ENCODE assay signal across 13 cellular contexts in genomic region chr6:3427740-3428085, GRCh38. TPM values are rescaled to one million over a fixed set of nuclear protein-coding genes. Genes with fewer than 3 reads are reported as not detected.
DNase-seq lines count a peak whose midpoint lies in the region; ATAC-seq and TF ChIP-seq lines count a peak whose summit lies in the region.
"Had no signal": no experiment of that assay in that cellular context is flagged by ENCODE, and none has a peak within 500 bp of the region (broad histone marks: within the 10 kb centered on the region; RNA-seq: fewer than 3 reads in every experiment).

No MANE protein-coding gene starts in this region.

- peak; percentile 71 for DNase-seq in AG08395 (ENCODE audit: low spot score)
- DNase-seq in WTC11 (ENCODE audit: low spot score), result no peak
- DNase-seq in fibroblast of the aortic adventitia (ENCODE audit: low read depth), result peak; percentile 65
- DNase-seq in neural progenitor cell (ENCODE audit: low spot score), result no peak
- no peak for DNase-seq in activated T-cell treated with anti-CD3 and anti-CD28 coated beads, Interleukin-2, amount 50 U/mL, for 4 hours
- DNase-seq in NCI-H128 (lab: John Stamatoyannopoulos, UW; ENCODE audit: unreplicated experiment), result no peak
- DNase-seq in cerebellar nuclear complex (lab: John Stamatoyannopoulos, UW), result no peak
- DNase-seq: activated naive CD4-positive, alpha-beta T cell treated with Interleukin-2 at 50 U/mL for 16 hours; Caco-2; NCI-H1417 treated with DMSO at 0.1 percent for 48 hours; NCI-H524 had no signal

- H3K27me3 ChIP-seq in neural progenitor cell, result no peaks in the 10 kb centered on the region

- H3K4me1 Mint-ChIP-seq in WTC11 (peaks cover 90% of the 10 kb centered on the region), neural progenitor cell (peaks cover 72% of the 10 kb centered on the region)
- no peaks in the 10 kb centered on the region for H3K4me1 Mint-ChIP-seq in activated T-cell treated with anti-CD3 and anti-CD28 coated beads, Interleukin-2, amount 50 U/mL, for 4 hours (ENCODE audit: low read depth)

- H3F3A ChIP-seq in neural progenitor cell (ENCODE audit: low read depth), result peaks cover 9% of the 10 kb centered on the region

- no peaks in the 10 kb centered on the region for H3K9me3 Mint-ChIP-seq in WTC11
- H3K9me3 Mint-ChIP-seq in neural progenitor cell, result no peaks in the 10 kb centered on the region
- H3K9me3 Mint-ChIP-seq in activated T-cell treated with anti-CD3 and anti-CD28 coated beads, Interleukin-2, amount 50 U/mL, for 4 hours, result no peaks in the 10 kb centered on the region

- H3K4me3 ChIP-seq in fibroblast of the aortic adventitia (ENCODE audit: low read depth, low read length) (no peak overlapping the region), neural progenitor cell (no peak overlapping the region)
- H3K4me3 ChIP-seq: thoracic aorta had no signal

- CTCF ChIA-PET in WTC11 (lab: Charles Lee), result interaction anchor here (1.1 to 3.6 kb wide), 3 partner anchors 12 to 148 kb away, joined by 3 to 12 read pairs (median 5); no protein-coding TSS in a partner anchor

- H4K20me1 ChIP-seq in neural progenitor cell (ENCODE audit: low read depth), result no peaks in the 10 kb centered on the region

- H3K79me2 ChIP-seq in neural progenitor cell (ENCODE audit: low read depth), result no peaks in the 10 kb centered on the region

- no peak for ATAC-seq in WTC11
- ATAC-seq in GM21526 (IDR thresholded peaks at IDR 0.05; ENCODE audit: low FRiP score, unreplicated experiment), result no peak
- no peak for ATAC-seq in activated T-cell treated with anti-CD3 and anti-CD28 coated beads, Interleukin-2, amount 50 U/mL, for 4 hours

- no peaks in the 10 kb centered on the region for H3K9me3 ChIP-seq in neural progenitor cell (ENCODE audit: low read depth)
- H3K9me3 ChIP-seq: Caco-2, thoracic aorta had no signal

- H2AFZ ChIP-seq in neural progenitor cell (replicated peaks), result no peak overlapping the region

- H3K4me2 ChIP-seq in neural progenitor cell, result no peak overlapping the region

- no peak overlapping the region for H3K27ac ChIP-seq in neural progenitor cell
- H3K27ac ChIP-seq: thoracic aorta had no signal

- peak overlapping the region; percentile 47; the same call in 1 of the 2 replicates for H3K27ac Mint-ChIP-seq in WTC11
- H3K27ac Mint-ChIP-seq in neural progenitor cell, result peak overlapping the region; percentile 37

- H3K36me3 Mint-ChIP-seq in WTC11 (peaks cover 12% of the 10 kb centered on the region; the same call in 1 of the 2 replicates), neural progenitor cell (peaks cover 26% of the 10 kb centered on the region)
- H3K36me3 Mint-ChIP-seq in activated T-cell treated with anti-CD3 and anti-CD28 coated beads, Interleukin-2, amount 50 U/mL, for 4 hours (ENCODE audit: insufficient read depth), result no peaks in the 10 kb centered on the region

- POLR2A ChIA-PET in WTC11 (lab: Charles Lee), result no interaction called here

- H3K4me1 ChIP-seq in neural progenitor cell, result peaks cover 16% of the 10 kb centered on the region

- H3K4me3 Mint-ChIP-seq in WTC11 (no peak overlapping the region), neural progenitor cell (no peak overlapping the region)
- H3K4me3 Mint-ChIP-seq in activated T-cell treated with anti-CD3 and anti-CD28 coated beads, Interleukin-2, amount 50 U/mL, for 4 hours, result no peak overlapping the region

- no peak for TF ChIP-seq CTCF in WTC11 (IDR thresholded peaks at IDR 0.05)
- no peak for TF ChIP-seq CTCF in fibroblast of the aortic adventitia (IDR thresholded peaks at IDR 0.05; ENCODE audit: insufficient read depth, low read length)
- TF ChIP-seq CTCF in neural progenitor cell (IDR thresholded peaks at IDR 0.05), result no peak

- H3K9ac ChIP-seq in neural progenitor cell, result no peak overlapping the region

- H3K27me3 Mint-ChIP-seq in WTC11 (ENCODE audit: low read depth) (no peaks in the 10 kb centered on the region), neural progenitor cell (ENCODE audit: insufficient read depth, low read depth) (peaks cover 4% of the 10 kb centered on the region)
- peaks cover 3% of the 10 kb centered on the region for H3K27me3 Mint-ChIP-seq in activated T-cell treated with anti-CD3 and anti-CD28 coated beads, Interleukin-2, amount 50 U/mL, for 4 hours (ENCODE audit: low read depth)

- H3K36me3 ChIP-seq in neural progenitor cell, result no peaks in the 10 kb centered on the region
- H3K36me3 ChIP-seq: thoracic aorta had no signal

TF ChIP-seq in WTC11, 78 proteins besides CTCF, POLR2A, EP300 and RAD21 (continues in another document):
- TF ChIP-seq, protein P1, sequence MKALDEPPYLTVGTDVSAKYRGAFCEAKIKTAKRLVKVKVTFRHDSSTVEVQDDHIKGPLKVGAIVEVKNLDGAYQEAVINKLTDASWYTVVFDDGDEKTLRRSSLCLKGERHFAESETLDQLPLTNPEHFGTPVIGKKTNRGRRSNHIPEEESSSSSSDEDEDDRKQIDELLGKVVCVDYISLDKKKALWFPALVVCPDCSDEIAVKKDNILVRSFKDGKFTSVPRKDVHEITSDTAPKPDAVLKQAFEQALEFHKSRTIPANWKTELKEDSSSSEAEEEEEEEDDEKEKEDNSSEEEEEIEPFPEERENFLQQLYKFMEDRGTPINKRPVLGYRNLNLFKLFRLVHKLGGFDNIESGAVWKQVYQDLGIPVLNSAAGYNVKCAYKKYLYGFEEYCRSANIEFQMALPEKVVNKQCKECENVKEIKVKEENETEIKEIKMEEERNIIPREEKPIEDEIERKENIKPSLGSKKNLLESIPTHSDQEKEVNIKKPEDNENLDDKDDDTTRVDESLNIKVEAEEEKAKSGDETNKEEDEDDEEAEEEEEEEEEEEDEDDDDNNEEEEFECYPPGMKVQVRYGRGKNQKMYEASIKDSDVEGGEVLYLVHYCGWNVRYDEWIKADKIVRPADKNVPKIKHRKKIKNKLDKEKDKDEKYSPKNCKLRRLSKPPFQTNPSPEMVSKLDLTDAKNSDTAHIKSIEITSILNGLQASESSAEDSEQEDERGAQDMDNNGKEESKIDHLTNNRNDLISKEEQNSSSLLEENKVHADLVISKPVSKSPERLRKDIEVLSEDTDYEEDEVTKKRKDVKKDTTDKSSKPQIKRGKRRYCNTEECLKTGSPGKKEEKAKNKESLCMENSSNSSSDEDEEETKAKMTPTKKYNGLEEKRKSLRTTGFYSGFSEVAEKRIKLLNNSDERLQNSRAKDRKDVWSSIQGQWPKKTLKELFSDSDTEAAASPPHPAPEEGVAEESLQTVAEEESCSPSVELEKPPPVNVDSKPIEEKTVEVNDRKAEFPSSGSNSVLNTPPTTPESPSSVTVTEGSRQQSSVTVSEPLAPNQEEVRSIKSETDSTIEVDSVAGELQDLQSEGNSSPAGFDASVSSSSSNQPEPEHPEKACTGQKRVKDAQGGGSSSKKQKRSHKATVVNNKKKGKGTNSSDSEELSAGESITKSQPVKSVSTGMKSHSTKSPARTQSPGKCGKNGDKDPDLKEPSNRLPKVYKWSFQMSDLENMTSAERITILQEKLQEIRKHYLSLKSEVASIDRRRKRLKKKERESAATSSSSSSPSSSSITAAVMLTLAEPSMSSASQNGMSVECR (CRISPR knock-in tag; IDR thresholded peaks at IDR 0.05; ENCODE audit: borderline replicate concordance), result no peak
- TF ChIP-seq, protein P2, sequence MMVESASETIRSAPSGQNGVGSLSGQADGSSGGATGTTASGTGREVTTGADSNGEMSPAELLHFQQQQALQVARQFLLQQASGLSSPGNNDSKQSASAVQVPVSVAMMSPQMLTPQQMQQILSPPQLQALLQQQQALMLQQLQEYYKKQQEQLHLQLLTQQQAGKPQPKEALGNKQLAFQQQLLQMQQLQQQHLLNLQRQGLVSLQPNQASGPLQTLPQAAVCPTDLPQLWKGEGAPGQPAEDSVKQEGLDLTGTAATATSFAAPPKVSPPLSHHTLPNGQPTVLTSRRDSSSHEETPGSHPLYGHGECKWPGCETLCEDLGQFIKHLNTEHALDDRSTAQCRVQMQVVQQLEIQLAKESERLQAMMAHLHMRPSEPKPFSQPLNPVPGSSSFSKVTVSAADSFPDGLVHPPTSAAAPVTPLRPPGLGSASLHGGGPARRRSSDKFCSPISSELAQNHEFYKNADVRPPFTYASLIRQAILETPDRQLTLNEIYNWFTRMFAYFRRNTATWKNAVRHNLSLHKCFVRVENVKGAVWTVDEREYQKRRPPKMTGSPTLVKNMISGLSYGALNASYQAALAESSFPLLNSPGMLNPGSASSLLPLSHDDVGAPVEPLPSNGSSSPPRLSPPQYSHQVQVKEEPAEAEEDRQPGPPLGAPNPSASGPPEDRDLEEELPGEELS (CRISPR knock-in tag; IDR thresholded peaks at IDR 0.05), result no peak
- TF ChIP-seq OVOL2 (CRISPR knock-in tag; IDR thresholded peaks at IDR 0.05; ENCODE audit: borderline replicate concordance) (no peak), STAT6 (CRISPR knock-in tag; conservative IDR thresholded peaks at IDR 0.05; ENCODE audit: low read depth) (no peak), NFYB (CRISPR knock-in tag; conservative IDR thresholded peaks at IDR 0.05; ENCODE audit: low read depth) (no peak), GABPB1 (CRISPR knock-in tag; IDR thresholded peaks at IDR 0.05) (no peak)

RNA-seq across cellular contexts. Expression of gene SLC22A23, which starts 29.1 kb away (rescaled TPM):
- total RNA-seq in WTC11 (2021) (33.6 to 38.2 TPM (median 33.8 TPM) in 3 replicates), fibroblast of the aortic adventitia (ENCODE audit: low replicate concordance) (7.8 and 9.0 TPM in 2 replicates), neural progenitor cell (ENCODE audit: low replicate concordance) (0.99 and 3.3 TPM in 2 replicates)
- total RNA-seq in activated T-cell treated with anti-CD3 and anti-CD28 coated beads, Interleukin-2, amount 50 U/mL, for 4 hours, result 1 to 10 TPM in 1 of 3 donors, under 1 TPM in 2; 0.50 to 1.2 (median 0.54) TPM

Comparison
In these comparisons a context has a peak if more than half of its experiments do, and no peak if none do; other contexts are left out.
1. DNase-seq: peak in AG08395 (single experiment) and fibroblast of the aortic adventitia (single experiment); none in WTC11 (single experiment), neural progenitor cell (single experiment), activated T-cell treated with anti-CD3 and anti-CD28 coated beads, Interleukin-2, amount 50 U/mL, for 4 hours (single experiment), NCI-H128 (single experiment) and cerebellar nuclear complex (0 of 2).